15 cellular contexts compared by ENCODE assay signal in genomic region chr10:131955591-131956340, GRCh38.
"Had no signal": no experiment of that assay in that cellular context is flagged by ENCODE, and none has a peak within 500 bp of the region (broad histone marks: within the 10 kb centered on the region; RNA-seq: fewer than 3 reads in every experiment).

No MANE protein-coding gene starts in this region.

- H3K27me3 ChIP-seq: body of pancreas, foreskin keratinocyte had no signal

- H3K4me1 ChIP-seq: foreskin keratinocyte had no signal

- ATAC-seq: activated naive CD4-positive, alpha-beta T cell treated with anti-CD3 and anti-CD28 coated beads, Interleukin-2, amount 50 U/mL, for 72 hours; body of pancreas; foreskin keratinocyte; sciatic nerve; stimulated activated naive CD8-positive, alpha-beta T cell treated with anti-CD3 and anti-CD28 coated beads, Interleukin-15, amount 100 ng/mL, for 72 hours had no signal

- H3K4me3 Mint-ChIP-seq: activated CD4-positive, alpha-beta T cell treated with anti-CD3 and anti-CD28 coated beads, Interleukin-2, amount 10 ng/mL, durations not matched to agents 7 days and 5 days; central memory CD8-positive, alpha-beta T cell; neural crest cell; stimulated activated naive CD8-positive, alpha-beta T cell treated with anti-CD3 and anti-CD28 coated beads, Interleukin-15, amount 100 ng/mL, for 72 hours; type B pancreatic cell had no signal

- H3K4me1 Mint-ChIP-seq: activated CD4-positive, alpha-beta T cell treated with anti-CD3 and anti-CD28 coated beads, Interleukin-2, amount 10 ng/mL, durations not matched to agents 7 days and 5 days; neural crest cell; stimulated activated naive CD8-positive, alpha-beta T cell treated with anti-CD3 and anti-CD28 coated beads, Interleukin-15, amount 100 ng/mL, for 72 hours had no signal

- H3K4me3 ChIP-seq: body of pancreas had no signal

- H3K27ac ChIP-seq: body of pancreas, foreskin keratinocyte had no signal

- H3K9me3 Mint-ChIP-seq: activated CD4-positive, alpha-beta T cell treated with anti-CD3 and anti-CD28 coated beads, Interleukin-2, amount 10 ng/mL, durations not matched to agents 7 days and 5 days; activated naive CD4-positive, alpha-beta T cell treated with anti-CD3 and anti-CD28 coated beads, Interleukin-2, amount 50 U/mL, for 72 hours; central memory CD8-positive, alpha-beta T cell; neural crest cell; stimulated activated naive CD8-positive, alpha-beta T cell treated with anti-CD3 and anti-CD28 coated beads, Interleukin-15, amount 100 ng/mL, for 72 hours; type B pancreatic cell had no signal

- H3K27me3 Mint-ChIP-seq: activated CD4-positive, alpha-beta T cell treated with anti-CD3 and anti-CD28 coated beads, Interleukin-2, amount 10 ng/mL, durations not matched to agents 7 days and 5 days; central memory CD8-positive, alpha-beta T cell; stimulated activated naive CD8-positive, alpha-beta T cell treated with anti-CD3 and anti-CD28 coated beads, Interleukin-15, amount 100 ng/mL, for 72 hours; type B pancreatic cell had no signal

- H3K9me3 ChIP-seq: body of pancreas had no signal

- H3K27ac Mint-ChIP-seq: activated CD4-positive, alpha-beta T cell treated with anti-CD3 and anti-CD28 coated beads, Interleukin-2, amount 10 ng/mL, durations not matched to agents 7 days and 5 days; type B pancreatic cell had no signal

- DNase-seq: activated CD4-positive, alpha-beta T cell treated with anti-CD3 and anti-CD28 coated beads, Interleukin-2, amount 10 ng/mL, durations not matched to agents 7 days and 5 days; activated CD4-positive, CD25-positive, alpha-beta regulatory T cell; activated gamma-delta T cell; effector CD8-positive, alpha-beta T cell; foreskin keratinocyte; kidney glomerular epithelial cell; stimulated activated CD4-positive, alpha-beta T cell treated with anti-CD3 and anti-CD28 coated beads, Interleukin-1b, Interleukin-23, amount 100 ng/mL, for 48 hours; stimulated activated naive CD8-positive, alpha-beta T cell treated with anti-CD3 and anti-CD28 coated beads, Interleukin-15, amount 100 ng/mL, for 72 hours; T-helper 2 cell had no signal
